ENCODE assay signal across 14 cellular contexts in the genomic region with DNA sequence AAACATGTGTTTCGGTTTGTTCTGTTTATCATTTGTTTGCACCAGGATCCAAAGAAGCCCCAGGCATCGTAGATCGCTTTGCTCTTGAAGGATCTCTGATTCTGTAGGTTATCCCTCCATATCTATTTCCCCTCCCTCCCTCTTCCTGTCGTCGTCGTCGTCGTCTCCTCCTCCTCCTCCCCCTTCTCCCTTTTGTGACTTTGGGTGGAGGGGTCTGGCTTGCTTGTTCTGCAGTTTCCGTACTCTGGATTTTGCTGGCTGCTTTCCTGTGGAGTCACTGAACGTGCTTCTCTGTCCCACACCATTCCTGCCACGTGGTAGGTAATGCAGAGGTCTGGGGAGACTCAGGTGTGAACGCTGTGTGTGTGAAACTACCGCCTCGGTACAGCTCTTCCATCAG.
DNase-seq lines count a peak whose midpoint lies in the region; ATAC-seq, FAIRE-seq and TF ChIP-seq lines count a peak whose summit lies in the region.
"Had no signal": no experiment of that assay in that cellular context is flagged by ENCODE, and none has a peak within 500 bp of the region (broad histone marks: within the 10 kb centered on the region; RNA-seq: fewer than 3 reads in every experiment).

No MANE protein-coding gene starts in this region.

- H2BK12ac ChIP-seq in H1 (ENCODE audit: low read depth, low read length) = no peak overlapping the region

- H4K5ac ChIP-seq in H1 (ENCODE audit: insufficient read length, low read depth, low read length) = no peak overlapping the region

- POLR2A ChIA-PET in H1 (lab: Charles Lee; ENCODE audit: partially characterized antibody) = no interaction called here

- no peak for TF ChIP-seq EP300 in H1 (IDR thresholded peaks at IDR 0.05; ENCODE audit: borderline replicate concordance in 1 of 2, low read depth in 2 of 2, low read length in 2 of 2)

- H3K4ac ChIP-seq in H1 (replicated peaks; ENCODE audit: insufficient read length, low read depth, low read length) = no peak overlapping the region

- ATAC-seq in activated naive CD8-positive, alpha-beta T cell treated with anti-CD3 and anti-CD28 coated beads, Interleukin-2, amount 50 U/mL, for 24 hours = no peak
- ATAC-seq in HG02870 (IDR thresholded peaks at IDR 0.05; ENCODE audit: unreplicated experiment) = no peak
- ATAC-seq in HG02973 (IDR thresholded peaks at IDR 0.05; ENCODE audit: unreplicated experiment) = no peak
- ATAC-seq: HCT116 had no signal

- TF ChIP-seq POLR2A in H1 (IDR thresholded peaks at IDR 0.05; ENCODE audit: control extremely low read depth in 1 of 2, low read depth in 2 of 2, low read length in 2 of 2) = no peak

- 67% methylated on average over 14 of the region's 14 CpGs; no CpG with 5 or more reads in 1 of the 2 experiments for WGBS in H1 (ENCODE audit: extremely low coverage in 1 of 2, insufficient coverage in 1 of 2, insufficient read length in 1 of 2, insufficient replicate concordance in 2 of 2, low coverage in 1 of 2, low lambda C conversion rate in 2 of 2, missing lambda C conversion rate in 1 of 2), 2 experiments

- no peak for FAIRE-seq in H1 (lab: Jason Lieb, UNC)

- H2AK5ac ChIP-seq in H1 (ENCODE audit: low read depth, low read length) = no peak overlapping the region

- H3K9ac ChIP-seq in H1 (replicated peaks in 1 of 4; ENCODE audit: extremely low read depth in 1 of 4, low read depth in 3 of 4, low read length in 3 of 4) = no peak overlapping the region

- TF ChIP-seq RAD21 in H1 (IDR thresholded peaks at IDR 0.05 in 1 of 2, conservative IDR thresholded peaks at IDR 0.05 in 1 of 2; ENCODE audit: low read depth in 2 of 2, low read length in 2 of 2) = no peak

- no peaks in the 10 kb centered on the region for H3K36me3 Mint-ChIP-seq in activated naive CD8-positive, alpha-beta T cell treated with anti-CD3 and anti-CD28 coated beads, Interleukin-2, amount 50 U/mL, for 24 hours (ENCODE audit: low read depth)
- peaks cover 12% of the 10 kb centered on the region for H3K36me3 Mint-ChIP-seq in activated naive CD8-positive, alpha-beta T cell treated with anti-CD3 and anti-CD28 coated beads for 36 hours

- H3K9me3 ChIP-seq in KOPT-K1 (ENCODE audit: insufficient read depth, low read length, poor library complexity, severe bottlenecking) (no peaks in the 10 kb centered on the region), H1 (ENCODE audit: insufficient read depth in 2 of 2, low read depth in 1 of 2, low read length in 1 of 2) (no peaks in the 10 kb centered on the region)
- H3K9me3 ChIP-seq: BE2C had no signal

- no peak overlapping the region for H3K4me3 Mint-ChIP-seq in activated naive CD8-positive, alpha-beta T cell treated with anti-CD3 and anti-CD28 coated beads, Interleukin-2, amount 50 U/mL, for 24 hours
- H3K4me3 Mint-ChIP-seq in activated naive CD8-positive, alpha-beta T cell treated with anti-CD3 and anti-CD28 coated beads for 36 hours = no peak overlapping the region

- no peak overlapping the region for H3K4me2 ChIP-seq in H1 (ENCODE audit: insufficient read depth in 1 of 2, low read depth in 2 of 2, low read length in 2 of 2)

- peaks cover 0 to 4% of the 10 kb centered on the region in 2 experiments for H4K20me1 ChIP-seq in H1 (replicated peaks in 1 of 2; ENCODE audit: control insufficient read depth in 1 of 2, insufficient read depth in 2 of 2, low read length in 2 of 2)

- DNase-seq in activated naive CD8-positive, alpha-beta T cell treated with anti-CD3 and anti-CD28 coated beads, Interleukin-2, amount 50 U/mL, for 24 hours = no peak
- no peak for DNase-seq in activated naive CD8-positive, alpha-beta T cell treated with anti-CD3 and anti-CD28 coated beads for 36 hours
- DNase-seq in H1 (ENCODE audit: low read depth in 1 of 2, low spot score in 2 of 2) (no peak), KG1 (lab: John Stamatoyannopoulos, UW) (no peak)
- DNase-seq: BE2C, IMR-90, NCI-H1436, NCI-H2029 treated with DMSO at 0.1 percent for 48 hours, NCI-H524 treated with DMSO at 0.1 percent for 48 hours, OCI-M1 had no signal

- H3K23me2 ChIP-seq in H1 (ENCODE audit: low read depth, low read length) = peaks cover 3% of the 10 kb centered on the region; the same call in 1 of the 2 replicates

- H3K4me1 Mint-ChIP-seq in activated naive CD8-positive, alpha-beta T cell treated with anti-CD3 and anti-CD28 coated beads, Interleukin-2, amount 50 U/mL, for 24 hours = peaks cover 23% of the 10 kb centered on the region
- H3K4me1 Mint-ChIP-seq in activated naive CD8-positive, alpha-beta T cell treated with anti-CD3 and anti-CD28 coated beads for 36 hours = peaks cover 36% of the 10 kb centered on the region

- no peak overlapping the region; the same call in 1 of the 2 replicates for H2BK5ac ChIP-seq in H1 (ENCODE audit: low read depth, low read length)

- H2BK15ac ChIP-seq in H1 (ENCODE audit: low read length) = 0 out of 2 replicates have a peak overlapping the region, but pooled peaks have one; percentile 90

- no peak overlapping the region for H3K56ac ChIP-seq in H1 (replicated peaks; ENCODE audit: insufficient read length, low read depth, low read length)

- peak overlapping the region; percentile 40 for H3K27ac Mint-ChIP-seq in activated naive CD8-positive, alpha-beta T cell treated with anti-CD3 and anti-CD28 coated beads, Interleukin-2, amount 50 U/mL, for 24 hours
- no peak overlapping the region for H3K27ac Mint-ChIP-seq in activated naive CD8-positive, alpha-beta T cell treated with anti-CD3 and anti-CD28 coated beads for 36 hours

- H3K79me1 ChIP-seq in H1 (ENCODE audit: low read depth, low read length) = no peaks in the 10 kb centered on the region

- peak overlapping the region; percentile 76 for H2AFZ ChIP-seq in H1 (ENCODE audit: low read length)

- H3K14ac ChIP-seq in H1 (ENCODE audit: insufficient read length) = no peak overlapping the region

- no peaks in the 10 kb centered on the region for H3K79me2 ChIP-seq in H1 (ENCODE audit: control insufficient read depth in 1 of 2, insufficient read depth in 2 of 2, low read length in 2 of 2)

- peaks cover 9% of the 10 kb centered on the region; the same call in 1 of the 2 replicates for H3K36me3 ChIP-seq in KOPT-K1 (ENCODE audit: insufficient read depth, low read length)
- H3K36me3 ChIP-seq in H1 (ENCODE audit: control insufficient read depth in 2 of 4, insufficient read depth in 4 of 4, low read length in 3 of 4) = no peaks in the 10 kb centered on the region
- H3K36me3 ChIP-seq: BE2C had no signal

- H3K27me3 Mint-ChIP-seq in activated naive CD8-positive, alpha-beta T cell treated with anti-CD3 and anti-CD28 coated beads, Interleukin-2, amount 50 U/mL, for 24 hours = no peaks in the 10 kb centered on the region
- no peaks in the 10 kb centered on the region for H3K27me3 Mint-ChIP-seq in activated naive CD8-positive, alpha-beta T cell treated with anti-CD3 and anti-CD28 coated beads for 36 hours

- no peaks in the 10 kb centered on the region for H3K9me3 Mint-ChIP-seq in activated naive CD8-positive, alpha-beta T cell treated with anti-CD3 and anti-CD28 coated beads, Interleukin-2, amount 50 U/mL, for 24 hours
- no peaks in the 10 kb centered on the region for H3K9me3 Mint-ChIP-seq in activated naive CD8-positive, alpha-beta T cell treated with anti-CD3 and anti-CD28 coated beads for 36 hours

- peak overlapping the region; percentile 98 for H3K27ac ChIP-seq in KOPT-K1 (ENCODE audit: low read depth, low read length, poor library complexity, severe bottlenecking)
- H3K27ac ChIP-seq in H1 (ENCODE audit: low read depth, low read length) = no peak overlapping the region

- H3K4me1 ChIP-seq in H1 (replicated peaks in 1 of 4; ENCODE audit: control insufficient read depth in 3 of 4, insufficient read depth in 4 of 4, low read length in 3 of 4) = peaks cover 2 to 11% (median 3%) of the 10 kb centered on the region in 4 experiments; a peak in 4 of 7 replicates
- H3K4me1 ChIP-seq: BE2C had no signal

- TF ChIP-seq CTCF in H1 (IDR thresholded peaks at IDR 0.05; ENCODE audit: control extremely low read depth in 1 of 3, insufficient read depth in 1 of 3, low read depth in 1 of 3, low read length in 3 of 3) = no peak

- no peak overlapping the region; the same call in 1 of the 2 replicates for H3K18ac ChIP-seq in H1 (ENCODE audit: extremely low read depth, low read length)

- H3K27me3 ChIP-seq in H1 (replicated peaks in 1 of 4; ENCODE audit: control insufficient read depth in 3 of 4, extremely low read depth in 1 of 4, insufficient read depth in 3 of 4, low read length in 3 of 4) = no peaks in the 10 kb centered on the region
- H3K27me3 ChIP-seq: BE2C had no signal

- CTCF ChIA-PET in H1 (lab: Charles Lee; ENCODE audit: partially characterized antibody) = no interaction called here

- H3K23ac ChIP-seq in H1 (ENCODE audit: insufficient read length) = no peak overlapping the region

- H2BK20ac ChIP-seq in H1 (ENCODE audit: low read length) = no peak overlapping the region

- no peak overlapping the region for H2BK120ac ChIP-seq in H1 (replicated peaks; ENCODE audit: low read depth, low read length)

- no peak overlapping the region for H3K4me3 ChIP-seq in H1 (ENCODE audit: extremely low read depth in 1 of 4, insufficient read depth in 2 of 4, low read depth in 3 of 4, low read length in 4 of 4)

- no peak overlapping the region; the same call in 1 of the 2 replicates for H4K8ac ChIP-seq in H1 (ENCODE audit: extremely low read depth, insufficient read depth, low read length)

- H4K91ac ChIP-seq in H1 (replicated peaks; ENCODE audit: insufficient read length, low read length) = peak overlapping the region; percentile 27

TF ChIP-seq in H1, 55 proteins besides CTCF, POLR2A, EP300 and RAD21:
- TF ChIP-seq HDAC2 (IDR thresholded peaks at IDR 0.05; ENCODE audit: borderline replicate concordance in 1 of 2, low read depth in 2 of 2, low read length in 2 of 2) = no peak
- TF ChIP-seq, protein P1, sequence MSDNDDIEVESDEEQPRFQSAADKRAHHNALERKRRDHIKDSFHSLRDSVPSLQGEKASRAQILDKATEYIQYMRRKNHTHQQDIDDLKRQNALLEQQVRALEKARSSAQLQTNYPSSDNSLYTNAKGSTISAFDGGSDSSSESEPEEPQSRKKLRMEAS (IDR thresholded peaks at IDR 0.05) = no peak
- TF ChIP-seq, protein P2, sequence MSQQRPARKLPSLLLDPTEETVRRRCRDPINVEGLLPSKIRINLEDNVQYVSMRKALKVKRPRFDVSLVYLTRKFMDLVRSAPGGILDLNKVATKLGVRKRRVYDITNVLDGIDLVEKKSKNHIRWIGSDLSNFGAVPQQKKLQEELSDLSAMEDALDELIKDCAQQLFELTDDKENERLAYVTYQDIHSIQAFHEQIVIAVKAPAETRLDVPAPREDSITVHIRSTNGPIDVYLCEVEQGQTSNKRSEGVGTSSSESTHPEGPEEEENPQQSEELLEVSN (IDR thresholded peaks at IDR 0.05) = 0 out of 2 replicates have a peak, but pooled peaks have one; percentile 13
